Comparison of ENCODE assay signal across 1 cellular context in the genomic region with DNA sequence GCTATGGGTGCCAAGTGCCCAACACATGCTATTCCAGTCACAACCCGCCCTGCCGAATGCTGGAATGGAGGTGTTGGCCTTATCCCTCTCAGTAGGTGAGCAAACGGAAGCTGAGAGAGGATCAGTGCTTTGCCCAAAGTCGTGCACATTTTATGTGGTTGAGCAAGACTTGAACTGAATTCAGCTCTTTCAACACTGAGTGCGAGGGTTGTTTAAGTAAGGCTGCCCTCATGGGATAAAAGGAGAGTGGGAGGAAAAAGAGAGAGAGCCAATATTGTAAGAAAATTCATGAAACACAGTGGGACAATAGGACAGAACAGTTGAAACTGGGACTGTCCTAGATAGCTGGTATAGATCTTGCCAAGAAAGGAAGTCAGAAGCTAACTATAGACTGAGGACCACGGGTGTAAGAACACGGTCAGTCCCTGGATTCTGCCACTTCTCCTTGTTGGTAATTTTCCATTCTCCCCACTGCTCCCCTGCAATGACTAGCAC.
TF ChIP-seq lines count a peak whose summit lies in the region.

No MANE protein-coding gene starts in this region.

TF ChIP-seq in GM23338, 12 proteins besides CTCF, POLR2A, EP300 and RAD21:
- TF ChIP-seq, protein P1, sequence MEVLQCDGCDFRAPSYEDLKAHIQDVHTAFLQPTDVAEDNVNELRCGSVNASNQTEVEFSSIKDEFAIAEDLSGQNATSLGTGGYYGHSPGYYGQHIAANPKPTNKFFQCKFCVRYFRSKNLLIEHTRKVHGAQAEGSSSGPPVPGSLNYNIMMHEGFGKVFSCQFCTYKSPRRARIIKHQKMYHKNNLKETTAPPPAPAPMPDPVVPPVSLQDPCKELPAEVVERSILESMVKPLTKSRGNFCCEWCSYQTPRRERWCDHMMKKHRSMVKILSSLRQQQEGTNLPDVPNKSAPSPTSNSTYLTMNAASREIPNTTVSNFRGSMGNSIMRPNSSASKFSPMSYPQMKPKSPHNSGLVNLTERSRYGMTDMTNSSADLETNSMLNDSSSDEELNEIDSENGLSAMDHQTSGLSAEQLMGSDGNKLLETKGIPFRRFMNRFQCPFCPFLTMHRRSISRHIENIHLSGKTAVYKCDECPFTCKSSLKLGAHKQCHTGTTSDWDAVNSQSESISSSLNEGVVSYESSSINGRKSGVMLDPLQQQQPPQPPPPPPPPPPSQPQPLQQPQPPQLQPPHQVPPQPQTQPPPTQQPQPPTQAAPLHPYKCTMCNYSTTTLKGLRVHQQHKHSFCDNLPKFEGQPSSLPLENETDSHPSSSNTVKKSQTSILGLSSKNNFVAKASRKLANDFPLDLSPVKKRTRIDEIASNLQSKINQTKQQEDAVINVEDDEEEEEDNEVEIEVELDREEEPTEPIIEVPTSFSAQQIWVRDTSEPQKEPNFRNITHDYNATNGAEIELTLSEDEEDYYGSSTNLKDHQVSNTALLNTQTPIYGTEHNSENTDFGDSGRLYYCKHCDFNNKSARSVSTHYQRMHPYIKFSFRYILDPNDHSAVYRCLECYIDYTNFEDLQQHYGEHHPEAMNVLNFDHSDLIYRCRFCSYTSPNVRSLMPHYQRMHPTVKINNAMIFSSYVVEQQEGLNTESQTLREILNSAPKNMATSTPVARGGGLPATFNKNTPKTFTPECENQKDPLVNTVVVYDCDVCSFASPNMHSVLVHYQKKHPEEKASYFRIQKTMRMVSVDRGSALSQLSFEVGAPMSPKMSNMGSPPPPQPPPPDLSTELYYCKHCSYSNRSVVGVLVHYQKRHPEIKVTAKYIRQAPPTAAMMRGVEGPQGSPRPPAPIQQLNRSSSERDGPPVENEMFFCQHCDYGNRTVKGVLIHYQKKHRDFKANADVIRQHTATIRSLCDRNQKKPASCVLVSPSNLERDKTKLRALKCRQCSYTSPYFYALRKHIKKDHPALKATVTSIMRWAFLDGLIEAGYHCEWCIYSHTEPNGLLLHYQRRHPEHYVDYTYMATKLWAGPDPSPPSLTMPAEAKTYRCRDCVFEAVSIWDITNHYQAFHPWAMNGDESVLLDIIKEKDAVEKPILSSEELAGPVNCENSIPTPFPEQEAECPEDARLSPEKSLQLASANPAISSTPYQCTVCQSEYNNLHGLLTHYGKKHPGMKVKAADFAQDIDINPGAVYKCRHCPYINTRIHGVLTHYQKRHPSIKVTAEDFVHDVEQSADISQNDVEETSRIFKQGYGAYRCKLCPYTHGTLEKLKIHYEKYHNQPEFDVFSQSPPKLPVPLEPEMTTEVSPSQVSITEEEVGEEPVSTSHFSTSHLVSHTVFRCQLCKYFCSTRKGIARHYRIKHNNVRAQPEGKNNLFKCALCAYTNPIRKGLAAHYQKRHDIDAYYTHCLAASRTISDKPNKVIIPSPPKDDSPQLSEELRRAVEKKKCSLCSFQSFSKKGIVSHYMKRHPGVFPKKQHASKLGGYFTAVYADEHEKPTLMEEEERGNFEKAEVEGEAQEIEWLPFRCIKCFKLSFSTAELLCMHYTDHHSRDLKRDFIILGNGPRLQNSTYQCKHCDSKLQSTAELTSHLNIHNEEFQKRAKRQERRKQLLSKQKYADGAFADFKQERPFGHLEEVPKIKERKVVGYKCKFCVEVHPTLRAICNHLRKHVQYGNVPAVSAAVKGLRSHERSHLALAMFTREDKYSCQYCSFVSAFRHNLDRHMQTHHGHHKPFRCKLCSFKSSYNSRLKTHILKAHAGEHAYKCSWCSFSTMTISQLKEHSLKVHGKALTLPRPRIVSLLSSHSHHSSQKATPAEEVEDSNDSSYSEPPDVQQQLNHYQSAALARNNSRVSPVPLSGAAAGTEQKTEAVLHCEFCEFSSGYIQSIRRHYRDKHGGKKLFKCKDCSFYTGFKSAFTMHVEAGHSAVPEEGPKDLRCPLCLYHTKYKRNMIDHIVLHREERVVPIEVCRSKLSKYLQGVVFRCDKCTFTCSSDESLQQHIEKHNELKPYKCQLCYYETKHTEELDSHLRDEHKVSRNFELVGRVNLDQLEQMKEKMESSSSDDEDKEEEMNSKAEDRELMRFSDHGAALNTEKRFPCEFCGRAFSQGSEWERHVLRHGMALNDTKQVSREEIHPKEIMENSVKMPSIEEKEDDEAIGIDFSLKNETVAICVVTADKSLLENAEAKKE (CRISPR knock-in tag; IDR thresholded peaks at IDR 0.05): no peak
- no peak for TF ChIP-seq STAT1 (IDR thresholded peaks at IDR 0.05; ENCODE audit: unreplicated experiment)
- TF ChIP-seq JUNB (IDR thresholded peaks at IDR 0.05; ENCODE audit: unreplicated experiment): no peak
- TF ChIP-seq, protein P2, sequence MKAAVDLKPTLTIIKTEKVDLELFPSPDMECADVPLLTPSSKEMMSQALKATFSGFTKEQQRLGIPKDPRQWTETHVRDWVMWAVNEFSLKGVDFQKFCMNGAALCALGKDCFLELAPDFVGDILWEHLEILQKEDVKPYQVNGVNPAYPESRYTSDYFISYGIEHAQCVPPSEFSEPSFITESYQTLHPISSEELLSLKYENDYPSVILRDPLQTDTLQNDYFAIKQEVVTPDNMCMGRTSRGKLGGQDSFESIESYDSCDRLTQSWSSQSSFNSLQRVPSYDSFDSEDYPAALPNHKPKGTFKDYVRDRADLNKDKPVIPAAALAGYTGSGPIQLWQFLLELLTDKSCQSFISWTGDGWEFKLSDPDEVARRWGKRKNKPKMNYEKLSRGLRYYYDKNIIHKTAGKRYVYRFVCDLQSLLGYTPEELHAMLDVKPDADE (IDR thresholded peaks at IDR 0.05): no peak
- no peak for TF ChIP-seq CREB1 (CRISPR knock-in tag; IDR thresholded peaks at IDR 0.05; ENCODE audit: low read depth)
- no peak for TF ChIP-seq POLR2AphosphoS5 (IDR thresholded peaks at IDR 0.05; ENCODE audit: low read depth)
- no peak for TF ChIP-seq NANOG (IDR thresholded peaks at IDR 0.05; ENCODE audit: borderline replicate concordance)
- TF ChIP-seq EZH2phosphoT487 (IDR thresholded peaks at IDR 0.05; ENCODE audit: unreplicated experiment): no peak
- TF ChIP-seq EZH2 (IDR thresholded peaks at IDR 0.05; ENCODE audit: low read depth, unreplicated experiment): no peak
- TF ChIP-seq, protein P3, sequence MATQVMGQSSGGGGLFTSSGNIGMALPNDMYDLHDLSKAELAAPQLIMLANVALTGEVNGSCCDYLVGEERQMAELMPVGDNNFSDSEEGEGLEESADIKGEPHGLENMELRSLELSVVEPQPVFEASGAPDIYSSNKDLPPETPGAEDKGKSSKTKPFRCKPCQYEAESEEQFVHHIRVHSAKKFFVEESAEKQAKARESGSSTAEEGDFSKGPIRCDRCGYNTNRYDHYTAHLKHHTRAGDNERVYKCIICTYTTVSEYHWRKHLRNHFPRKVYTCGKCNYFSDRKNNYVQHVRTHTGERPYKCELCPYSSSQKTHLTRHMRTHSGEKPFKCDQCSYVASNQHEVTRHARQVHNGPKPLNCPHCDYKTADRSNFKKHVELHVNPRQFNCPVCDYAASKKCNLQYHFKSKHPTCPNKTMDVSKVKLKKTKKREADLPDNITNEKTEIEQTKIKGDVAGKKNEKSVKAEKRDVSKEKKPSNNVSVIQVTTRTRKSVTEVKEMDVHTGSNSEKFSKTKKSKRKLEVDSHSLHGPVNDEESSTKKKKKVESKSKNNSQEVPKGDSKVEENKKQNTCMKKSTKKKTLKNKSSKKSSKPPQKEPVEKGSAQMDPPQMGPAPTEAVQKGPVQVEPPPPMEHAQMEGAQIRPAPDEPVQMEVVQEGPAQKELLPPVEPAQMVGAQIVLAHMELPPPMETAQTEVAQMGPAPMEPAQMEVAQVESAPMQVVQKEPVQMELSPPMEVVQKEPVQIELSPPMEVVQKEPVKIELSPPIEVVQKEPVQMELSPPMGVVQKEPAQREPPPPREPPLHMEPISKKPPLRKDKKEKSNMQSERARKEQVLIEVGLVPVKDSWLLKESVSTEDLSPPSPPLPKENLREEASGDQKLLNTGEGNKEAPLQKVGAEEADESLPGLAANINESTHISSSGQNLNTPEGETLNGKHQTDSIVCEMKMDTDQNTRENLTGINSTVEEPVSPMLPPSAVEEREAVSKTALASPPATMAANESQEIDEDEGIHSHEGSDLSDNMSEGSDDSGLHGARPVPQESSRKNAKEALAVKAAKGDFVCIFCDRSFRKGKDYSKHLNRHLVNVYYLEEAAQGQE (IDR thresholded peaks at IDR 0.05; ENCODE audit: unreplicated experiment): no peak
- no peak for TF ChIP-seq ZNF114 (CRISPR knock-in tag; IDR thresholded peaks at IDR 0.05)
- TF ChIP-seq ZNF331 (CRISPR knock-in tag; IDR thresholded peaks at IDR 0.05; ENCODE audit: low read depth): no peak
